Comparison of ENCODE assay signal across 19 cellular contexts in genomic region chr13:110097013-110097412, GRCh38.
"Had no signal": no experiment of that assay in that cellular context is flagged by ENCODE, and none has a peak within 500 bp of the region (broad histone marks: within the 10 kb centered on the region; RNA-seq: fewer than 3 reads in every experiment).

No MANE protein-coding gene starts in this region.

- FAIRE-seq: urothelium cell line had no signal

- H3K27me3 ChIP-seq: tibial artery had no signal

- ATAC-seq: mucosa of descending colon; stimulated activated naive CD8-positive, alpha-beta T cell treated with anti-CD3 and anti-CD28 coated beads, Interleukin-15, Interleukin-2, amounts not matched to agents 100 U/mL and 50 U/mL, for 24 hours had no signal

- H3K4me3 ChIP-seq: coronary artery, mucosa of descending colon, tibial artery had no signal

- H3K27ac ChIP-seq: coronary artery, tibial artery, WERI-Rb-1 had no signal

- DNase-seq: activated CD4-positive, alpha-beta T cell treated with anti-CD3 and anti-CD28 coated beads for 1 hour; activated CD4-positive, alpha-beta T cell treated with anti-CD3 and anti-CD28 coated beads, Interleukin-2, amount 50 U/mL, for 48 hours; activated naive CD4-positive, alpha-beta T cell treated with Interleukin-2 at 50 U/mL for 16 hours; activated naive CD8-positive, alpha-beta T cell treated with anti-CD3 and anti-CD28 coated beads, Interleukin-2, amount 10 ng/mL, durations not matched to agents 7 days and 5 days; activated T-cell treated with anti-CD3 and anti-CD28 coated beads for 4 hours; amygdala; foreskin melanocyte; hypothalamus; kidney glomerular epithelial cell; mesenchymal stem cell; mucosa of descending colon; naive B cell; stimulated activated naive CD8-positive, alpha-beta T cell treated with anti-CD3 and anti-CD28 coated beads, Interleukin-15, Interleukin-2, amounts not matched to agents 100 U/mL and 50 U/mL, for 24 hours; substantia nigra; SW 1271; tibial artery; WERI-Rb-1 had no signal

- H3K36me3 ChIP-seq: tibial artery, WERI-Rb-1 had no signal
